Comparison of ENCODE assay signal across 29 cellular contexts in the genomic region with DNA sequence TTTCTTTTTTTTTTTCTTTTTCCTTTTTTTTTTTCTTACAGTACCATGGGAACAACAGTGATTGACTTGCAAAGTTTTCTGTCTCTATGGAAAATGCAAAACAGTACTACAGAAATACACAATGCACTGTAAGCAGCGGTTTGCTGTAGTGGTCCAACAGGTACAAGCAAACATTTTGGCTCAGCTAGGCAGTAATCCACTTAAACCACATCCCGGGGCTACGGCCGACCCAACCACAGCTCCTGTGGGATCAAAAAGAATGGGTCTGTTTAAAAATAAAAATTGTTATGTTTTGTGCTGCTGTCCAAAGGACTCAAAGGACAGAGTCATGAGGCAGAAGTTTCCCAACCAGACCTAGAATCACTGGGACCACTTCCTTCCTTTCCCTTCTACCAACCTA.
"Had no signal": no experiment of that assay in that cellular context is flagged by ENCODE, and none has a peak within 500 bp of the region (broad histone marks: within the 10 kb centered on the region; RNA-seq: fewer than 3 reads in every experiment).

No MANE protein-coding gene starts in this region.

- H3K4me1 Mint-ChIP-seq: activated CD4-positive, alpha-beta T cell treated with anti-CD3 and anti-CD28 coated beads, Interleukin-2, amount 10 ng/mL, durations not matched to agents 24 days and 14 days; activated naive CD8-positive, alpha-beta T cell treated with anti-CD3 and anti-CD28 coated beads, Interleukin-2, amount 50 U/mL, for 24 hours had no signal

- DNase-seq: activated CD4-positive, alpha-beta T cell treated with anti-CD3 and anti-CD28 coated beads, Interleukin-2, amount 10 ng/mL, durations not matched to agents 24 days and 14 days; activated CD4-positive, alpha-beta T cell treated with anti-CD3 and anti-CD28 coated beads, Interleukin-2, amount 50 U/mL, for 48 hours; activated CD4-positive, CD25-positive, alpha-beta regulatory T cell treated with anti-CD3 and anti-CD28 coated beads, Interleukin-2, amount 50 U/mL, for 72 hours; activated CD8-positive, alpha-beta memory T cell treated with anti-CD3 and anti-CD28 coated beads for 24 hours; activated effector memory CD4-positive, alpha-beta T cell treated with anti-CD3 and anti-CD28 coated beads, Interleukin-2, amount 50 U/mL, for 16 hours; activated naive CD4-positive, alpha-beta T cell treated with Interleukin-2 at 50 U/mL for 16 hours; activated naive CD8-positive, alpha-beta T cell treated with anti-CD3 and anti-CD28 coated beads, Interleukin-2, amount 50 U/mL, for 24 hours; activated T-cell treated with anti-CD3 and anti-CD28 coated beads, Interleukin-2, amount 50 U/mL, for 4 hours; amniotic stem cell; brain microvascular endothelial cell; Karpas-422; NCI-H1105 treated with DMSO at 0.1 percent for 48 hours; NCI-H1436 treated with DMSO at 0.1 percent for 48 hours; NCI-H187; NCI-H2081 treated with DMSO at 0.1 percent for 48 hours; NCI-H446; NCI-H524 treated with DMSO at 0.1 percent for 48 hours; NCI-H82; NK-92 treated with Interleukin-12 subunit alpha and Interleukin-12 subunit beta, amount 100 ng/mL, for 24 hours; OCI-M1; Right ventricle myocardium superior; SJCRH30; SK-N-SH had no signal

- H3K4me1 ChIP-seq: ascending aorta, SJCRH30 had no signal

- H3K27ac ChIP-seq: ascending aorta, brain microvascular endothelial cell, cardiac muscle cell, RWPE1, SJCRH30 had no signal

- H3K4me2 ChIP-seq: SK-N-SH had no signal

- H3K4me3 Mint-ChIP-seq: activated CD4-positive, alpha-beta T cell treated with anti-CD3 and anti-CD28 coated beads, Interleukin-2, amount 10 ng/mL, durations not matched to agents 24 days and 14 days; activated naive CD8-positive, alpha-beta T cell treated with anti-CD3 and anti-CD28 coated beads, Interleukin-2, amount 50 U/mL, for 24 hours; activated T-cell treated with anti-CD3 and anti-CD28 coated beads, Interleukin-2, amount 50 U/mL, for 4 hours; T-helper 1 cell treated with Interleukin-12 subunit alpha and Interleukin-12 subunit beta and Interleukin-4 antibody, amounts not matched to agents 30 μg/mL and 1 μg/mL, for 36 hours had no signal

- H3K9ac ChIP-seq: SK-N-SH had no signal

- H3K9me3 ChIP-seq: ascending aorta, SJCRH30, SK-N-SH had no signal

- H3K27ac Mint-ChIP-seq: activated CD4-positive, alpha-beta T cell treated with anti-CD3 and anti-CD28 coated beads, Interleukin-2, amount 10 ng/mL, durations not matched to agents 24 days and 14 days; activated naive CD4-positive, alpha-beta T cell treated with anti-CD3 and anti-CD28 coated beads, Interleukin-2, amount 50 U/mL, for 72 hours; activated naive CD8-positive, alpha-beta T cell treated with anti-CD3 and anti-CD28 coated beads, Interleukin-2, amount 50 U/mL, for 24 hours; T-helper 1 cell treated with Interleukin-12 subunit alpha and Interleukin-12 subunit beta and Interleukin-4 antibody, amounts not matched to agents 30 μg/mL and 1 μg/mL, for 36 hours had no signal

- H3K36me3 ChIP-seq: brain microvascular endothelial cell, SJCRH30 had no signal

- ATAC-seq: activated naive CD4-positive, alpha-beta T cell treated with anti-CD3 and anti-CD28 coated beads, Interleukin-2, amount 50 U/mL, for 72 hours; activated naive CD8-positive, alpha-beta T cell treated with anti-CD3 and anti-CD28 coated beads, Interleukin-2, amount 50 U/mL, for 24 hours; activated T-cell treated with anti-CD3 and anti-CD28 coated beads, Interleukin-2, amount 50 U/mL, for 4 hours; Panc1 had no signal

- H3K4me3 ChIP-seq: ascending aorta, cardiac muscle cell, SJCRH30 had no signal

- H3K27me3 ChIP-seq: ascending aorta, brain microvascular endothelial cell, cardiac muscle cell, SJCRH30 had no signal

- H3K9me3 Mint-ChIP-seq: activated T-cell treated with anti-CD3 and anti-CD28 coated beads, Interleukin-2, amount 50 U/mL, for 4 hours; T-helper 1 cell treated with Interleukin-12 subunit alpha and Interleukin-12 subunit beta and Interleukin-4 antibody, amounts not matched to agents 30 μg/mL and 1 μg/mL, for 36 hours had no signal
